ENCODE assay signal across 32 cellular contexts in the genomic region with DNA sequence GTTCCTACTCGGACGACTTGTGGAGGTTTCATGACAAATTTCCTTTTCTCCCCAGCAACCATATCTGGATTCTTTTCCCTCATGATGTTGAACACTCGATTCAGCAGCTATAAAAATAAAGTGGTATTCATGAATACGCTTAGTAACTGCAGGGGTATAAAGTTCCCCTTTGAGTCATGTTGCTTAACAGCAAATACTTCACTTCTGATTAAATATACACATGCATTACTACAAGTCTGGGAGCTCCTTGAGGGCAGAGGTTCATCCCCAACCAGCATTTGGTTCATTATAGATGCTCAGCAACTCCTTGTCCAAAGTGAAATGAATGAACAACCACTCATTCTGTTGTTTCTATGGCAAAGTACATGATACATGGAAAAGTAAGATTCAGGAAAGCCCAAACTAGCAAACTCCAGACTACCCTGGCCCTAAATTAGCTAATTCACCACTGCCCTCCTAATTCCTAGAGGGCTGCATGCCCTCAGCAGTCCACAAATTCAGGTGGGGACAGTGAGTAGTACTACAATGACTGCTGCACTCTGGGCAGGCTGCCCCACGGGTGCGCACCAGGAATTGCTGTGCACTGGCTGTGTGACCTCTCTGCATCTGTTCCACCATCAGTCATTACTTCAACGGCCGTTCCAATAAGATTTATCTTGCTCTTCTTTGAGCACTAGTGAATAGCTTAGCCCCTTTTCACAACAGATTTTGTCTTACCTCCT. TPM values are rescaled to one million over a fixed set of nuclear protein-coding genes. Genes with fewer than 3 reads are reported as not detected.
DNase-seq lines count a peak whose midpoint lies in the region; ATAC-seq and TF ChIP-seq lines count a peak whose summit lies in the region.
"Had no signal": no experiment of that assay in that cellular context is flagged by ENCODE, and none has a peak within 500 bp of the region (broad histone marks: within the 10 kb centered on the region; RNA-seq: fewer than 3 reads in every experiment).

No MANE protein-coding gene starts in this region.

- H3K36me3 Mint-ChIP-seq in natural killer cell (peaks cover 17% of the 10 kb centered on the region), endothelial cell (ENCODE audit: low read depth, unreplicated experiment) (peaks cover 47% of the 10 kb centered on the region)
- H3K36me3 Mint-ChIP-seq in natural killer cell treated with Interleukin-12 subunit alpha and Interleukin-12 subunit beta and Interleukin-15 and Interleukin-18, amount 100 ng/mL, for 72 hours: peaks cover 34% of the 10 kb centered on the region

- peak overlapping the region; percentile 42 to 43 for H3K27ac Mint-ChIP-seq in natural killer cell
- H3K27ac Mint-ChIP-seq in natural killer cell treated with Interleukin-12 subunit alpha and Interleukin-12 subunit beta and Interleukin-15 and Interleukin-18, amount 100 ng/mL, for 72 hours: peak overlapping the region in 1 of 2 donors; percentile 33
- H3K27ac Mint-ChIP-seq in endothelial cell (ENCODE audit: unreplicated experiment): peak overlapping the region; percentile 50
- H3K27ac Mint-ChIP-seq: T-helper 1 cell treated with Interleukin-12 subunit alpha and Interleukin-12 subunit beta and Interleukin-4 antibody, amounts not matched to agents 30 μg/mL and 1 μg/mL, for 36 hours had no signal

- no peaks in the 10 kb centered on the region for H3K27me3 Mint-ChIP-seq in natural killer cell (ENCODE audit: low read depth in 2 of 2)
- H3K27me3 Mint-ChIP-seq in natural killer cell treated with Interleukin-12 subunit alpha and Interleukin-12 subunit beta and Interleukin-15 and Interleukin-18, amount 100 ng/mL, for 72 hours: no peaks in the 10 kb centered on the region
- peaks cover 1% of the 10 kb centered on the region for H3K27me3 Mint-ChIP-seq in endothelial cell (ENCODE audit: unreplicated experiment)
- H3K27me3 Mint-ChIP-seq: CD4-positive, CD25-positive, alpha-beta regulatory T cell; effector memory CD8-positive, alpha-beta T cell; naive B cell had no signal

- no peak overlapping the region for H3K27ac ChIP-seq in RWPE2 (ENCODE audit: poor library complexity, severe bottlenecking)
- H3K27ac ChIP-seq: coronary artery, esophagus muscularis mucosa, hepatocyte, left lung, ovary, right atrium auricular region, thoracic aorta, vagina had no signal

- H3K36me3 ChIP-seq in RWPE2 (ENCODE audit: low read depth): peaks cover 100% of the 10 kb centered on the region
- H3K36me3 ChIP-seq: ovary had no signal

- no peak overlapping the region for H3K4me3 ChIP-seq in RWPE2 (ENCODE audit: severe bottlenecking)
- H3K4me3 ChIP-seq: coronary artery, esophagus muscularis mucosa, hepatocyte, left lung, ovary, right atrium auricular region, thoracic aorta, vagina had no signal

- H3K9me3 ChIP-seq in RWPE2 (ENCODE audit: severe bottlenecking): no peaks in the 10 kb centered on the region
- H3K9me3 ChIP-seq: esophagus muscularis mucosa, left lung, ovary, right atrium auricular region, thoracic aorta, vagina had no signal

- intact Hi-C loops in natural killer cell (cut with micrococcal nuclease): no loop called here

- H3K4me1 Mint-ChIP-seq in natural killer cell (peaks cover 9 to 19% of the 10 kb centered on the region in 2 donors), endothelial cell (ENCODE audit: unreplicated experiment) (no peaks in the 10 kb centered on the region)
- peaks cover 9 to 19% of the 10 kb centered on the region in 2 donors for H3K4me1 Mint-ChIP-seq in natural killer cell treated with Interleukin-12 subunit alpha and Interleukin-12 subunit beta and Interleukin-15 and Interleukin-18, amount 100 ng/mL, for 72 hours (ENCODE audit: low read depth in 2 of 2)

- ATAC-seq in natural killer cell: no peak
- ATAC-seq in natural killer cell treated with Interleukin-12 subunit alpha and Interleukin-12 subunit beta and Interleukin-15 and Interleukin-18, amount 100 ng/mL, for 72 hours: no peak
- 0 out of 3 replicates have a peak, but pooled peaks have one; percentile 15 for ATAC-seq in RWPE2 (ENCODE audit: low read depth)
- no peak for ATAC-seq in GM19467 (IDR thresholded peaks at IDR 0.05; ENCODE audit: unreplicated experiment)
- ATAC-seq: effector memory CD8-positive, alpha-beta T cell; left lung had no signal

- H3K4me3 Mint-ChIP-seq in natural killer cell (no peak overlapping the region), endothelial cell (ENCODE audit: unreplicated experiment) (no peak overlapping the region)
- no peak overlapping the region for H3K4me3 Mint-ChIP-seq in natural killer cell treated with Interleukin-12 subunit alpha and Interleukin-12 subunit beta and Interleukin-15 and Interleukin-18, amount 100 ng/mL, for 72 hours
- H3K4me3 Mint-ChIP-seq: CD4-positive, CD25-positive, alpha-beta regulatory T cell; effector memory CD8-positive, alpha-beta T cell; naive B cell; T-helper 1 cell treated with Interleukin-12 subunit alpha and Interleukin-12 subunit beta and Interleukin-4 antibody, amounts not matched to agents 30 μg/mL and 1 μg/mL, for 36 hours had no signal

- DNase-seq in natural killer cell (no peak), RWPE2 (ENCODE audit: low spot score) (no peak), endothelial cell (ENCODE audit: low spot score) (no peak), DMS53 treated with DMSO at 0.1 percent for 48 hours (lab: John Stamatoyannopoulos, UW; ENCODE audit: unreplicated experiment) (no peak), OCI-M2 (lab: John Stamatoyannopoulos, UW; ENCODE audit: unreplicated experiment) (no peak)
- no peak for DNase-seq in natural killer cell treated with Interleukin-12 subunit alpha and Interleukin-12 subunit beta and Interleukin-15 and Interleukin-18, amount 100 ng/mL, for 72 hours (ENCODE audit: low spot score)
- DNase-seq: activated effector memory CD4-positive, alpha-beta T cell treated with anti-CD3 and anti-CD28 coated beads, Interleukin-2, amount 50 U/mL, for 16 hours; amygdala; CD4-positive, CD25-positive, alpha-beta regulatory T cell; DMS153; effector memory CD8-positive, alpha-beta T cell; foreskin melanocyte; GDM1; H7; Kasumi-1; left lung; mesendoderm; naive B cell; NCI-H1694; NCI-H2171 treated with DMSO at 0.1 percent for 48 hours; NCI-H524; ovary; stimulated activated CD4-positive, alpha-beta T cell treated with anti-CD3 and anti-CD28 coated beads, Interleukin-4, amount 100 ng/mL, for 1 hour; stimulated activated naive CD4-positive, alpha-beta T cell had no signal

- no peaks in the 10 kb centered on the region for H3K4me1 ChIP-seq in RWPE2 (ENCODE audit: insufficient read depth, poor library complexity, severe bottlenecking)
- H3K4me1 ChIP-seq: right atrium auricular region, vagina had no signal

- no peaks in the 10 kb centered on the region for H3K27me3 ChIP-seq in RWPE2 (ENCODE audit: insufficient read depth, poor library complexity, severe bottlenecking)
- H3K27me3 ChIP-seq: esophagus muscularis mucosa, hepatocyte, left lung, ovary, right atrium auricular region, vagina had no signal

- no peaks in the 10 kb centered on the region for H3K9me3 Mint-ChIP-seq in natural killer cell
- H3K9me3 Mint-ChIP-seq in natural killer cell treated with Interleukin-12 subunit alpha and Interleukin-12 subunit beta and Interleukin-15 and Interleukin-18, amount 100 ng/mL, for 72 hours: no peaks in the 10 kb centered on the region
- H3K9me3 Mint-ChIP-seq in endothelial cell (ENCODE audit: unreplicated experiment): no peaks in the 10 kb centered on the region
- H3K9me3 Mint-ChIP-seq: effector memory CD8-positive, alpha-beta T cell; naive B cell; T-helper 1 cell treated with Interleukin-12 subunit alpha and Interleukin-12 subunit beta and Interleukin-4 antibody, amounts not matched to agents 30 μg/mL and 1 μg/mL, for 36 hours had no signal

- TF ChIP-seq CTCF in natural killer cell (IDR thresholded peaks at IDR 0.05) (no peak), RWPE2 (IDR thresholded peaks at IDR 0.05; ENCODE audit: poor library complexity, severe bottlenecking) (no peak), endothelial cell (IDR thresholded peaks at IDR 0.05; ENCODE audit: unreplicated experiment) (no peak)

RNA-seq across cellular contexts. Expression of gene EIF2S2, which starts 15.2 kb away (rescaled TPM):
- total RNA-seq in natural killer cell (10 to 100 TPM; 17.6 to 20.0 (median 17.6) TPM), endothelial cell (ENCODE audit: unreplicated experiment) (107 TPM)
- total RNA-seq in natural killer cell treated with Interleukin-12 subunit alpha and Interleukin-12 subunit beta and Interleukin-15 and Interleukin-18, amount 100 ng/mL, for 72 hours: 10 to 100 TPM; 97.6 to 99.8 TPM
